Comparison of ENCODE assay signal across 20 cellular contexts in the genomic region with DNA sequence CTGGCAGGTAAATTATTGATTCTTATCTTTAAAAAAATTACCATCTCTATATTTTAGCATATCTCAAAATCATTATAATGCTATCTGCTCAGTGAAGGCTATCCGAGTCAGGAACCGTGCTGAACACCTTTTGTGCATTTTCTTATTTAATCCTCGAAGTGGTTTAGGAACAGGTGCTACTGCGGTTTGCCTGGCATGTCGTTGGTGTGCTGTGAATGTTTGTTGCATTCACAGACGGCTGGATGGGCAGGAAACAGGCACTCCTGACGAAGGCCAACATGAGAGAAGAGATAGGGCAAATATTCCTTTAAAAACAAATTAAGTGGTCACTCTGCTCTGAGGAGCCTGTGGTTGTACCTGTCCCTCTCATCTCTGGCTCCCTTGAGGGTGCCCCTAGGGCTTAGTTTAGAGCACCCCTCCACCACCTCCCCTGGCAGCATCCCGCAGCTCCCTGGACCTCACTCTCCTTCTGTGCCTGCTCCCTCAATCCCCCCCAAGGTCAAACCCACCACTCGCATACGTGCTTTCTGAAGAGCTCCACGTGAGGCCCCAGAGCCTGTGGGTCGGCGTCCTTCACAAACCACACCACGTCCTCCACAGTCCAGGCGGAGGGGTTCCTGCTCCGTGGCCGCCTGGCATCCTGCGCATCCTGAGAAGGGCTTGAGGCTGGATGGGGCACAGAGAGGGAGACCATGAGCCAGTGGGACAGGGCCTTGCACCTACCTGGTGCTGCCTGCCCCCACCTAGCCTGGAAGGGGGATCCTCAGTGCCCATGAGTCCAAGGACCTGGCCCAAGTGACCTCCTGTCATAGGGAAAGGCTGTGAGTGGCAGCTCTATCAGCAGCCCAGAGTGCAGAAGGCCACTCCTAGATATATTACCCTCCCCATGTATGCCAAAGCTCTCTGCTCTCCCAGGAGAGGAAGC.
DNase-seq lines count a peak whose midpoint lies in the region; ATAC-seq lines count a peak whose summit lies in the region.
"Had no signal": no experiment of that assay in that cellular context is flagged by ENCODE, and none has a peak within 500 bp of the region (broad histone marks: within the 10 kb centered on the region; RNA-seq: fewer than 3 reads in every experiment).

No MANE protein-coding gene starts in this region.

- no peak overlapping the region for H3K4ac ChIP-seq in neuronal stem cell (ENCODE audit: low read length)

- peak overlapping the region; percentile 35 for H3K9ac ChIP-seq in neuronal stem cell (ENCODE audit: low read depth, low read length, poor library complexity)
- H3K9ac ChIP-seq: KMS-11 had no signal

- H2BK12ac ChIP-seq in neuronal stem cell (ENCODE audit: low read length): no peak overlapping the region

- no peak overlapping the region for H3K4me3 ChIP-seq in neuronal stem cell (ENCODE audit: low read length in 2 of 2)
- H3K4me3 ChIP-seq in aorta (ENCODE audit: low read length in 2 of 2): no peak overlapping the region
- H3K4me3 ChIP-seq: cardiac muscle cell, lung, prostate gland, transverse colon had no signal

- H3K79me1 ChIP-seq in neuronal stem cell (ENCODE audit: low read depth, low read length): no peaks in the 10 kb centered on the region

- WGBS in neuronal stem cell (ENCODE audit: extremely low coverage in 2 of 2, insufficient read length in 2 of 2, insufficient replicate concordance in 1 of 2), 2 donors: no CpG with 5 or more reads among the region's 18 CpGs
- WGBS in aorta, 2 donors: 88 to 91% methylated on average over 18 of the region's 18 CpGs

- no peak overlapping the region for H2AK5ac ChIP-seq in neuronal stem cell (ENCODE audit: low read depth, low read length)

- CTCF ChIA-PET in activated naive CD4-positive, alpha-beta T cell treated with anti-CD3 and anti-CD28 coated beads, Interleukin-2, amount 10 ng/mL, durations not matched to agents 7 days and 5 days (lab: Charles Lee): interaction anchor here (1.0 to 1.7 kb wide), 3 partner anchors 15 to 33 kb away, joined by 3 to 4 read pairs (median 3); no protein-coding TSS in a partner anchor

- no peak overlapping the region for H2BK120ac ChIP-seq in neuronal stem cell (ENCODE audit: low read depth, low read length)

- H3K27ac Mint-ChIP-seq in activated naive CD4-positive, alpha-beta T cell treated with anti-CD3 and anti-CD28 coated beads, Interleukin-2, amount 50 U/mL, for 24 hours: peak overlapping the region; percentile 36
- H3K27ac Mint-ChIP-seq in activated naive CD4-positive, alpha-beta T cell treated with anti-CD3 and anti-CD28 coated beads, Interleukin-2, amount 10 ng/mL, durations not matched to agents 7 days and 5 days: no peak overlapping the region
- H3K27ac Mint-ChIP-seq in T-helper 17 cell: peak overlapping the region; percentile 94
- H3K27ac Mint-ChIP-seq: activated T-cell treated with anti-CD3 and anti-CD28 coated beads, Interleukin-2, amount 50 U/mL, for 72 hours had no signal

- no peaks in the 10 kb centered on the region for H3K9me3 ChIP-seq in T-helper 17 cell (ENCODE audit: control insufficient read depth, low read length, poor library complexity, severe bottlenecking)
- no peaks in the 10 kb centered on the region for H3K9me3 ChIP-seq in neuronal stem cell (replicated peaks in 1 of 2; ENCODE audit: control insufficient read depth in 2 of 2, insufficient read depth in 1 of 2, low read depth in 1 of 2, low read length in 2 of 2)
- no peaks in the 10 kb centered on the region for H3K9me3 ChIP-seq in aorta (ENCODE audit: control insufficient read depth, low read length)
- H3K9me3 ChIP-seq: prostate gland, transverse colon had no signal

- H3K4me2 ChIP-seq in neuronal stem cell (ENCODE audit: insufficient read depth, low read length, poor library complexity, severe bottlenecking): no peak overlapping the region
- H3K4me2 ChIP-seq: KMS-11 had no signal

- peaks cover 0 to 5% (median 0%) of the 10 kb centered on the region in 3 experiments for H3K27me3 ChIP-seq in neuronal stem cell (ENCODE audit: control insufficient read depth in 3 of 3, insufficient read depth in 3 of 3, low read depth in 1 of 3, low read length in 3 of 3)
- no peaks in the 10 kb centered on the region for H3K27me3 ChIP-seq in aorta (ENCODE audit: control insufficient read depth in 1 of 2, insufficient read depth in 2 of 2, low read length in 1 of 2)
- H3K27me3 ChIP-seq: cardiac muscle cell, transverse colon had no signal

- peak overlapping the region; percentile 66 for H3K18ac ChIP-seq in neuronal stem cell (ENCODE audit: low read length)

- peaks cover 22% of the 10 kb centered on the region for H3K36me3 Mint-ChIP-seq in activated naive CD4-positive, alpha-beta T cell treated with anti-CD3 and anti-CD28 coated beads, Interleukin-2, amount 50 U/mL, for 24 hours
- peaks cover 45% of the 10 kb centered on the region for H3K36me3 Mint-ChIP-seq in activated naive CD4-positive, alpha-beta T cell treated with anti-CD3 and anti-CD28 coated beads, Interleukin-2, amount 10 ng/mL, durations not matched to agents 7 days and 5 days
- peaks cover 6% of the 10 kb centered on the region for H3K36me3 Mint-ChIP-seq in T-helper 17 cell (ENCODE audit: low read depth)

- H2BK5ac ChIP-seq in neuronal stem cell (ENCODE audit: low read length): no peak overlapping the region

- peak overlapping the region; percentile 21 for H4K8ac ChIP-seq in neuronal stem cell (ENCODE audit: low read depth, low read length)

- no peaks in the 10 kb centered on the region for H3K9me3 Mint-ChIP-seq in activated naive CD4-positive, alpha-beta T cell treated with anti-CD3 and anti-CD28 coated beads, Interleukin-2, amount 50 U/mL, for 24 hours
- no peaks in the 10 kb centered on the region for H3K9me3 Mint-ChIP-seq in activated naive CD4-positive, alpha-beta T cell treated with anti-CD3 and anti-CD28 coated beads, Interleukin-2, amount 10 ng/mL, durations not matched to agents 7 days and 5 days
- H3K9me3 Mint-ChIP-seq: activated T-cell treated with anti-CD3 and anti-CD28 coated beads, Interleukin-2, amount 50 U/mL, for 72 hours; CD8-positive, alpha-beta memory T cell had no signal

- H3K4me3 Mint-ChIP-seq in activated naive CD4-positive, alpha-beta T cell treated with anti-CD3 and anti-CD28 coated beads, Interleukin-2, amount 50 U/mL, for 24 hours: no peak overlapping the region
- no peak overlapping the region for H3K4me3 Mint-ChIP-seq in activated naive CD4-positive, alpha-beta T cell treated with anti-CD3 and anti-CD28 coated beads, Interleukin-2, amount 10 ng/mL, durations not matched to agents 7 days and 5 days
- H3K4me3 Mint-ChIP-seq in T-helper 17 cell: no peak overlapping the region
- H3K4me3 Mint-ChIP-seq: activated T-cell treated with anti-CD3 and anti-CD28 coated beads, Interleukin-2, amount 50 U/mL, for 72 hours; CD8-positive, alpha-beta memory T cell had no signal

- no peak for DNase-seq in activated naive CD4-positive, alpha-beta T cell treated with anti-CD3 and anti-CD28 coated beads, Interleukin-2, amount 10 ng/mL, durations not matched to agents 7 days and 5 days
- peak; percentile 85 for DNase-seq in DMS79 treated with DMSO at 0.1 percent for 48 hours (lab: John Stamatoyannopoulos, UW)
- DNase-seq in T-helper 17 cell: no peak
- DNase-seq in neuronal stem cell (ENCODE audit: low spot score): no peak
- no peak for DNase-seq in aorta
- no peak for DNase-seq in HT-29 (ENCODE audit: low spot score)
- DNase-seq: activated naive CD4-positive, alpha-beta T cell treated with Interleukin-2 at 50 U/mL for 16 hours; activated T-cell treated with anti-CD3 and anti-CD28 coated beads, Interleukin-2, amount 50 U/mL, for 72 hours; anterior cingulate cortex; CD8-positive, alpha-beta memory T cell; cortex of kidney; NCI-H1417 treated with DMSO at 0.1 percent for 48 hours; NCI-H2171 treated with DMSO at 0.1 percent for 48 hours; transverse colon had no signal

- H3K14ac ChIP-seq in neuronal stem cell (ENCODE audit: low read length): no peak overlapping the region

- H3K4me1 Mint-ChIP-seq in activated naive CD4-positive, alpha-beta T cell treated with anti-CD3 and anti-CD28 coated beads, Interleukin-2, amount 50 U/mL, for 24 hours: peaks cover 42% of the 10 kb centered on the region
- H3K4me1 Mint-ChIP-seq in activated naive CD4-positive, alpha-beta T cell treated with anti-CD3 and anti-CD28 coated beads, Interleukin-2, amount 10 ng/mL, durations not matched to agents 7 days and 5 days: peaks cover 35% of the 10 kb centered on the region
- peaks cover 33% of the 10 kb centered on the region for H3K4me1 Mint-ChIP-seq in T-helper 17 cell

- ATAC-seq in T-helper 17 cell: no peak
- no peak for ATAC-seq in aorta (ENCODE audit: low FRiP score)
- no peak for ATAC-seq in HG03521 (IDR thresholded peaks at IDR 0.05; ENCODE audit: unreplicated experiment)
- ATAC-seq: activated T-cell treated with anti-CD3 and anti-CD28 coated beads, Interleukin-2, amount 50 U/mL, for 72 hours had no signal

- H4K91ac ChIP-seq in neuronal stem cell (ENCODE audit: low read depth, low read length, poor library complexity): no peak overlapping the region

- no peak overlapping the region for H3K27ac ChIP-seq in neuronal stem cell (replicated peaks; ENCODE audit: low read length)
- no peak overlapping the region for H3K27ac ChIP-seq in aorta (ENCODE audit: low read depth in 1 of 2, low read length in 2 of 2)
- H3K27ac ChIP-seq: cardiac muscle cell, KMS-11, prostate gland, transverse colon had no signal

- no peak overlapping the region for H2AFZ ChIP-seq in neuronal stem cell (ENCODE audit: low read length)

- H3K36me3 ChIP-seq in neuronal stem cell (replicated peaks in 1 of 2; ENCODE audit: control insufficient read depth in 2 of 2, insufficient read depth in 2 of 2, low read length in 2 of 2) (no peaks in the 10 kb centered on the region), aorta (ENCODE audit: control insufficient read depth in 1 of 2, insufficient read depth in 2 of 2, low read length in 1 of 2) (no peaks in the 10 kb centered on the region)
- H3K36me3 ChIP-seq: cardiac muscle cell, prostate gland, transverse colon had no signal

- H2BK15ac ChIP-seq in neuronal stem cell (ENCODE audit: low read length): no peak overlapping the region

- H3K4me1 ChIP-seq in neuronal stem cell (ENCODE audit: control insufficient read depth in 2 of 2, insufficient read depth in 1 of 2, low read depth in 1 of 2, low read length in 2 of 2): peaks cover under 1 to 10% of the 10 kb centered on the region in 2 donors
- no peaks in the 10 kb centered on the region for H3K4me1 ChIP-seq in aorta (ENCODE audit: control insufficient read depth in 1 of 2, insufficient read depth in 2 of 2, low read length in 2 of 2)
- H3K4me1 ChIP-seq: prostate gland had no signal

- intact Hi-C loops in aorta (cut with DNase I): loop anchor here in 1 of 2 donors (10.0 kb wide), 1 partner anchor 383 kb away; no protein-coding TSS in a partner anchor

- peak overlapping the region; percentile 49 for H3K23ac ChIP-seq in neuronal stem cell (ENCODE audit: low read depth, low read length, poor library complexity)

- H3K27me3 Mint-ChIP-seq in activated naive CD4-positive, alpha-beta T cell treated with anti-CD3 and anti-CD28 coated beads, Interleukin-2, amount 50 U/mL, for 24 hours: no peaks in the 10 kb centered on the region
- no peaks in the 10 kb centered on the region for H3K27me3 Mint-ChIP-seq in activated naive CD4-positive, alpha-beta T cell treated with anti-CD3 and anti-CD28 coated beads, Interleukin-2, amount 10 ng/mL, durations not matched to agents 7 days and 5 days
- no peaks in the 10 kb centered on the region for H3K27me3 Mint-ChIP-seq in T-helper 17 cell
- H3K27me3 Mint-ChIP-seq: CD8-positive, alpha-beta memory T cell had no signal
